8 cellular contexts compared by ENCODE assay signal in genomic region chr12:106139422-106140141, GRCh38. TPM values are rescaled to one million over a fixed set of nuclear protein-coding genes. Genes with fewer than 3 reads are reported as not detected.
DNase-seq lines count a peak whose midpoint lies in the region; ATAC-seq and TF ChIP-seq lines count a peak whose summit lies in the region.

No MANE protein-coding gene starts in this region.

- CTCF ChIA-PET in mammary epithelial cell (lab: Charles Lee; ENCODE audit: low non-redundant PET) = no interaction called here

- peak overlapping the region; percentile 44 for H3K9ac ChIP-seq in mammary epithelial cell (ENCODE audit: insufficient read depth, low read length)

- intact Hi-C loops in mammary epithelial cell (cut with micrococcal nuclease) (loop anchor here (2.0 to 5.0 kb wide), 4 partner anchors 85 to 362 kb away; no protein-coding TSS in a partner anchor), gastrocnemius medialis (cut with DNase I; ENCODE audit: low total_unique reads) (loop anchor here (1.0 to 5.0 kb wide), 8 partner anchors 33 to 332 kb away; partner anchors contain the start of gene TCP11L2)

- 50% methylated on average over 25 of the region's 66 CpGs for WGBS in mammary epithelial cell (ENCODE audit: low coverage, missing lambda C conversion rate)

- H3K36me3 Mint-ChIP-seq in immature natural killer cell = no peaks in the 10 kb centered on the region

- DNase-seq in stimulated activated CD4-positive, alpha-beta T cell treated with anti-CD3 and anti-CD28 coated beads, Interleukin-12 subunit alpha, Interleukin-12 subunit beta, amount 100 ng/mL, for 4 hours = peak; percentile 7
- DNase-seq in stimulated activated CD4-positive, alpha-beta T cell treated with anti-CD3 and anti-CD28 coated beads, Interleukin-4, amount 100 ng/mL, for 24 hours = no peak
- DNase-seq in NCI-H774 (lab: John Stamatoyannopoulos, UW) (peak; percentile 66), mammary epithelial cell (peak; percentile 66), immature natural killer cell (peak; percentile 18 to 30 (median 18)), gastrocnemius medialis (peak; percentile 83 to 88), DMS114 treated with DMSO at 0.1 percent for 48 hours (lab: John Stamatoyannopoulos, UW; ENCODE audit: unreplicated experiment) (no peak)

- H3K4me2 ChIP-seq in mammary epithelial cell (ENCODE audit: insufficient read depth, low read depth, low read length) = peak overlapping the region; percentile 82

- H3K27ac Mint-ChIP-seq in immature natural killer cell = no peak overlapping the region

- H3K27ac ChIP-seq in mammary epithelial cell (ENCODE audit: insufficient read depth, low read depth, low read length) = peak overlapping the region; percentile 50
- peak overlapping the region; percentile 94 to 99 (median 99) for H3K27ac ChIP-seq in gastrocnemius medialis

- in situ Hi-C loops in mammary epithelial cell (cut with MboI; ENCODE audit: low sequenced_read_pairs in 2 of 2) = loop anchor here (5.0 to 10.0 kb wide), 3 partner anchors 365 to 717 kb away; no protein-coding TSS in a partner anchor
- in situ Hi-C loops in gastrocnemius medialis (cut with MboI; ENCODE audit: low sequenced_read_pairs in 4 of 4) = loop anchor here (5.0 to 25.0 kb wide), 5 partner anchors 327 to 727 kb away; no protein-coding TSS in a partner anchor

- H3K9me3 ChIP-seq in mammary epithelial cell (replicated peaks; ENCODE audit: insufficient read depth, low read length) = no peaks in the 10 kb centered on the region
- H3K9me3 ChIP-seq in gastrocnemius medialis = no peaks in the 10 kb centered on the region

- peak; percentile 90 to 94 for TF ChIP-seq POLR2A in gastrocnemius medialis (IDR thresholded peaks at IDR 0.05)

- no peaks in the 10 kb centered on the region for H4K20me1 ChIP-seq in mammary epithelial cell (ENCODE audit: insufficient read depth, low read length)

- H3K4me3 Mint-ChIP-seq in immature natural killer cell = peak overlapping the region; percentile 31 to 73 (median 48)

- BruUV-seq in mammary epithelial cell (replicated peaks; lab: Mats Ljungman, UMichigan) = no TSS peak

- peaks cover 38% of the 10 kb centered on the region for H3K79me2 ChIP-seq in mammary epithelial cell (ENCODE audit: insufficient read depth, low read length)

- dilution Hi-C loops in mammary epithelial cell (cut with HindIII; ENCODE audit: low sequenced_read_pairs) = loop anchor here (10.0 kb wide), 1 partner anchor 185 kb away; no protein-coding TSS in a partner anchor

- peaks cover 27 to 34% of the 10 kb centered on the region in 2 donors for H3K4me1 Mint-ChIP-seq in immature natural killer cell

- peaks cover 37% of the 10 kb centered on the region for H3K4me1 ChIP-seq in mammary epithelial cell (ENCODE audit: insufficient read depth, low read length)
- peaks cover 54 to 66% of the 10 kb centered on the region in 2 donors for H3K4me1 ChIP-seq in gastrocnemius medialis

- TF ChIP-seq CTCF in mammary epithelial cell (conservative IDR thresholded peaks at IDR 0.05 in 1 of 2, IDR thresholded peaks at IDR 0.05 in 1 of 2; ENCODE audit: extremely low read depth in 1 of 2, insufficient read depth in 1 of 2, low read depth in 1 of 2, low read length in 2 of 2) = no peak
- TF ChIP-seq CTCF in gastrocnemius medialis (IDR thresholded peaks at IDR 0.05 in 4 of 5, conservative IDR thresholded peaks at IDR 0.05 in 1 of 5) = peak in 2 of 5 experiments; percentile 14 to 18

- peaks cover 10 to 22% (median 18%) of the 10 kb centered on the region in 3 donors for H3K27me3 Mint-ChIP-seq in immature natural killer cell (ENCODE audit: low read depth in 3 of 3)

- H2AFZ ChIP-seq in mammary epithelial cell (ENCODE audit: low read depth, low read length) = peak overlapping the region; percentile 80

- H3K36me3 ChIP-seq in mammary epithelial cell (ENCODE audit: insufficient read depth, low read length) = no peaks in the 10 kb centered on the region
- H3K36me3 ChIP-seq in gastrocnemius medialis = no peaks in the 10 kb centered on the region

- ATAC-seq in gastrocnemius medialis (peak; percentile 71 to 80), GM21447 (IDR thresholded peaks at IDR 0.05; ENCODE audit: unreplicated experiment) (no peak)

- H3K4me3 ChIP-seq in mammary epithelial cell (replicated peaks in 1 of 3; ENCODE audit: insufficient read depth in 1 of 3, low read depth in 2 of 3, low read length in 3 of 3) (peak overlapping the region; percentile 32 to 77 (median 75)), gastrocnemius medialis (peak overlapping the region; percentile 81 to 88 (median 86))

- H3K27me3 ChIP-seq in mammary epithelial cell (ENCODE audit: insufficient read depth, low read length) = no peaks in the 10 kb centered on the region
- H3K27me3 ChIP-seq in gastrocnemius medialis = no peaks in the 10 kb centered on the region

- no peaks in the 10 kb centered on the region for H3K9me3 Mint-ChIP-seq in immature natural killer cell

RNA-seq across cellular contexts. Expression of gene NUAK1, which starts 0.8 kb away (rescaled TPM):
- 10 to 100 TPM; 12.5 to 39.8 TPM for total RNA-seq in mammary epithelial cell
- polyA plus RNA-seq in mammary epithelial cell = 7.4 TPM
- polyA minus RNA-seq in mammary epithelial cell = 21.2 TPM
- polyA plus RNA-seq in immature natural killer cell = 1 to 10 TPM in 1 of 3 donors, under 1 TPM in 2; 0.02 to 2.7 (median 0.68) TPM
- total RNA-seq in gastrocnemius medialis = 10 to 100 TPM; 18.9 to 34.5 (median 29.1) TPM

Comparison
In these comparisons a context has a peak if more than half of its experiments do, and no peak if none do; other contexts are left out.
1. DNase-seq: peak in stimulated activated CD4-positive, alpha-beta T cell treated with anti-CD3 and anti-CD28 coated beads, Interleukin-12 subunit alpha, Interleukin-12 subunit beta, amount 100 ng/mL, for 4 hours (single experiment), NCI-H774 (single experiment), mammary epithelial cell (single experiment), immature natural killer cell (3 of 3) and gastrocnemius medialis (2 of 2); none in stimulated activated CD4-positive, alpha-beta T cell treated with anti-CD3 and anti-CD28 coated beads, Interleukin-4, amount 100 ng/mL, for 24 hours (single experiment) and DMS114 treated with DMSO at 0.1 percent for 48 hours (single experiment).